ENCODE assay signal across 23 cellular contexts in the genomic region with DNA sequence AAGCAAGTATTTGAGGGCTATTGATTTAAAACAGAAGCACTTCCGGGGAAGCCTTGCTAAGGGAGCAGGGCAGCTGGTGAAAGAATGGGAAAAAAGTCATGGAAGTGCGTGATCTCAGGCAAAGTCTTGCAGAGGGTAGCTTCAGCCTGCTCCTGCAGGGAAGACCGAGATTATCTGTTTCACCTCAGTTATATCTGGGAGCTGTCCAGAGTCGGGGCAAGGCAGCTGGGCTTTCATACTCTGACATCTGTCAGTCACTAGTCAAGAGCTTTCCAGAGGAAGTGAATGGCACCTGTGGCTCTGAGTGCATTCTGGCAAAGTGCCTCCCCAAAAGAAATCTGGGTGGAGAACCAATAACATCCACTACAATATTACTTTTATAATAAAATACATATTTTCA. TPM values are rescaled to one million over a fixed set of nuclear protein-coding genes. Genes with fewer than 3 reads are reported as not detected.
"Had no signal": no experiment of that assay in that cellular context is flagged by ENCODE, and none has a peak within 500 bp of the region (broad histone marks: within the 10 kb centered on the region; RNA-seq: fewer than 3 reads in every experiment).

No MANE protein-coding gene starts in this region.

- H3K36me3 Mint-ChIP-seq: activated CD8-positive, alpha-beta memory T cell treated with anti-CD3 and anti-CD28 coated beads, Interleukin-2, amount 10 ng/mL, durations not matched to agents 7 days and 5 days; activated naive CD4-positive, alpha-beta T cell treated with anti-CD3 and anti-CD28 coated beads, Interleukin-2, amount 50 U/mL, for 72 hours; brain had no signal

- H3K27me3 ChIP-seq: ascending aorta had no signal

- ATAC-seq: activated CD8-positive, alpha-beta memory T cell treated with anti-CD3 and anti-CD28 coated beads, Interleukin-2, amount 10 ng/mL, durations not matched to agents 7 days and 5 days; activated naive CD4-positive, alpha-beta T cell treated with anti-CD3 and anti-CD28 coated beads, Interleukin-2, amount 50 U/mL, for 72 hours; activated naive CD8-positive, alpha-beta T cell treated with anti-CD3 and anti-CD28 coated beads, Interleukin-2, amount 50 U/mL, for 24 hours; T-helper 17 cell had no signal

- H3K9me3 Mint-ChIP-seq: activated B cell treated with CpG ODN at 0.5 μM for 24 hours; activated CD4-positive, alpha-beta T cell treated with anti-CD3 and anti-CD28 coated beads, Interleukin-2, amount 10 ng/mL, durations not matched to agents 24 days and 14 days; activated naive CD4-positive, alpha-beta T cell treated with anti-CD3 and anti-CD28 coated beads, Interleukin-2, amount 50 U/mL, for 72 hours; activated naive CD8-positive, alpha-beta T cell treated with anti-CD3 and anti-CD28 coated beads, Interleukin-2, amount 50 U/mL, for 24 hours; activated T-cell treated with anti-CD3 and anti-CD28 coated beads, Interleukin-2, amount 50 U/mL, for 24 hours; activated T-helper 1 cell treated with anti-CD3 and anti-CD28 coated beads, Interleukin-12 subunit alpha, Interleukin-12 subunit beta, Interleukin-2, Interleukin-4 antibody, amounts not matched to agents 30 ng/mL and 10 ng/mL and 1 ng/mL, durations not matched to agents 14 hours and 24 hours and 36 hours; brain had no signal

- H3K4me3 Mint-ChIP-seq: activated B cell treated with CpG ODN at 0.5 μM for 24 hours; activated CD4-positive, alpha-beta T cell treated with anti-CD3 and anti-CD28 coated beads, Interleukin-2, amount 10 ng/mL, durations not matched to agents 24 days and 14 days; activated CD8-positive, alpha-beta memory T cell treated with anti-CD3 and anti-CD28 coated beads, Interleukin-2, amount 10 ng/mL, durations not matched to agents 7 days and 5 days; activated naive CD8-positive, alpha-beta T cell treated with anti-CD3 and anti-CD28 coated beads, Interleukin-2, amount 50 U/mL, for 24 hours; activated T-cell treated with anti-CD3 and anti-CD28 coated beads, Interleukin-2, amount 50 U/mL, for 24 hours; activated T-helper 1 cell treated with anti-CD3 and anti-CD28 coated beads, Interleukin-12 subunit alpha, Interleukin-12 subunit beta, Interleukin-2, Interleukin-4 antibody, amounts not matched to agents 30 ng/mL and 10 ng/mL and 1 ng/mL, durations not matched to agents 14 hours and 24 hours and 36 hours; brain; T-helper 17 cell had no signal

- H3K4me1 ChIP-seq: ascending aorta had no signal

- H3K9me3 ChIP-seq: ascending aorta had no signal

- DNase-seq: activated B cell treated with CpG ODN at 0.5 μM for 24 hours; activated CD4-positive, alpha-beta T cell treated with anti-CD3 and anti-CD28 coated beads for 1 hour; activated CD4-positive, alpha-beta T cell treated with anti-CD3 and anti-CD28 coated beads, Interleukin-2, amount 10 ng/mL, durations not matched to agents 24 days and 14 days; activated CD4-positive, alpha-beta T cell treated with anti-CD3 and anti-CD28 coated beads, Interleukin-2, amount 50 U/mL, for 48 hours; activated CD8-positive, alpha-beta memory T cell treated with anti-CD3 and anti-CD28 coated beads, Interleukin-2, amount 10 ng/mL, durations not matched to agents 7 days and 5 days; activated effector memory CD4-positive, alpha-beta T cell treated with Interleukin-2 at 50 U/mL for 16 hours; activated naive CD4-positive, alpha-beta T cell treated with Interleukin-2 at 50 U/mL for 16 hours; activated naive CD8-positive, alpha-beta T cell treated with anti-CD3 and anti-CD28 coated beads, Interleukin-2, amount 50 U/mL, for 24 hours; activated T-cell treated with anti-CD3 and anti-CD28 coated beads, Interleukin-2, amount 50 U/mL, for 24 hours; amniotic stem cell; KG1; NCI-H1048; NCI-H1930; NCI-H774; SIG-M5; T-helper 17 cell; T-helper 9 cell had no signal

- H3K4me1 Mint-ChIP-seq: activated B cell treated with CpG ODN at 0.5 μM for 24 hours; activated CD4-positive, alpha-beta T cell treated with anti-CD3 and anti-CD28 coated beads, Interleukin-2, amount 10 ng/mL, durations not matched to agents 24 days and 14 days; activated CD8-positive, alpha-beta memory T cell treated with anti-CD3 and anti-CD28 coated beads, Interleukin-2, amount 10 ng/mL, durations not matched to agents 7 days and 5 days; activated naive CD8-positive, alpha-beta T cell treated with anti-CD3 and anti-CD28 coated beads, Interleukin-2, amount 50 U/mL, for 24 hours; T-helper 17 cell had no signal

- H3K27ac ChIP-seq: ascending aorta had no signal

- H3K27ac Mint-ChIP-seq: activated B cell treated with CpG ODN at 0.5 μM for 24 hours; activated CD4-positive, alpha-beta T cell treated with anti-CD3 and anti-CD28 coated beads, Interleukin-2, amount 10 ng/mL, durations not matched to agents 24 days and 14 days; activated CD8-positive, alpha-beta memory T cell treated with anti-CD3 and anti-CD28 coated beads, Interleukin-2, amount 10 ng/mL, durations not matched to agents 7 days and 5 days; activated naive CD4-positive, alpha-beta T cell treated with anti-CD3 and anti-CD28 coated beads, Interleukin-2, amount 50 U/mL, for 72 hours; activated naive CD8-positive, alpha-beta T cell treated with anti-CD3 and anti-CD28 coated beads, Interleukin-2, amount 50 U/mL, for 24 hours; activated T-cell treated with anti-CD3 and anti-CD28 coated beads, Interleukin-2, amount 50 U/mL, for 24 hours; activated T-helper 1 cell treated with anti-CD3 and anti-CD28 coated beads, Interleukin-12 subunit alpha, Interleukin-12 subunit beta, Interleukin-2, Interleukin-4 antibody, amounts not matched to agents 30 ng/mL and 10 ng/mL and 1 ng/mL, durations not matched to agents 14 hours and 24 hours and 36 hours; brain; T-helper 17 cell had no signal

- H3K4me3 ChIP-seq: ascending aorta had no signal

- H3K36me3 ChIP-seq: ascending aorta had no signal

RNA-seq across cellular contexts. Expression of a gene that starts 8.7 kb away (rescaled TPM):
- total RNA-seq: activated B cell treated with CpG ODN at 0.5 μM for 24 hours; activated CD4-positive, alpha-beta T cell treated with anti-CD3 and anti-CD28 coated beads, Interleukin-2, amount 10 ng/mL, durations not matched to agents 24 days and 14 days; activated CD8-positive, alpha-beta memory T cell treated with anti-CD3 and anti-CD28 coated beads, Interleukin-2, amount 10 ng/mL, durations not matched to agents 7 days and 5 days; activated naive CD4-positive, alpha-beta T cell treated with anti-CD3 and anti-CD28 coated beads, Interleukin-2, amount 50 U/mL, for 72 hours; activated T-helper 1 cell treated with anti-CD3 and anti-CD28 coated beads, Interleukin-12 subunit alpha, Interleukin-12 subunit beta, Interleukin-2, Interleukin-4 antibody, amounts not matched to agents 30 ng/mL and 10 ng/mL and 1 ng/mL, durations not matched to agents 14 hours and 24 hours and 36 hours; ascending aorta; LHCN-M2; M059J; T-helper 17 cell had no signal
